ENCODE assay signal across 17 cellular contexts in genomic region chr15:77480859-77481258, GRCh38.
DNase-seq lines count a peak whose midpoint lies in the region; ATAC-seq and TF ChIP-seq lines count a peak whose summit lies in the region.
"Had no signal": no experiment of that assay in that cellular context is flagged by ENCODE, and none has a peak within 500 bp of the region (broad histone marks: within the 10 kb centered on the region; RNA-seq: fewer than 3 reads in every experiment).

No MANE protein-coding gene starts in this region.

- H3K4me3 ChIP-seq in right atrium auricular region: no peak overlapping the region
- H3K4me3 ChIP-seq in gastrocnemius medialis: no peak overlapping the region
- H3K4me3 ChIP-seq in H7 (ENCODE audit: insufficient read depth, low read depth, low read length): no peak overlapping the region

- TF ChIP-seq POLR2A in gastrocnemius medialis (IDR thresholded peaks at IDR 0.05): no peak

- H3K27me3 ChIP-seq in right atrium auricular region: no peaks in the 10 kb centered on the region
- no peaks in the 10 kb centered on the region for H3K27me3 ChIP-seq in gastrocnemius medialis
- no peaks in the 10 kb centered on the region for H3K27me3 ChIP-seq in H7 (ENCODE audit: control insufficient read depth, insufficient read depth, low read length)

- DNase-seq in right atrium auricular region (ENCODE audit: low spot score) (no peak), left ventricle myocardium superior (no peak), WTC11 (ENCODE audit: low spot score) (no peak), glutamatergic neuron (no peak), gastrocnemius medialis (no peak), H7 (no peak)
- DNase-seq: DMS 273 treated with DMSO at 0.1 percent for 48 hours, GDM1, HCEC 1CT, KBM-7, NCI-H1694 treated with DMSO at 0.1 percent for 48 hours, NCI-H2227 treated with DMSO at 0.1 percent for 48 hours, NCI-H510A treated with DMSO at 0.1 percent for 48 hours, SHP77 had no signal

- H3K27me3 Mint-ChIP-seq in WTC11 (ENCODE audit: low read depth) (no peaks in the 10 kb centered on the region), glutamatergic neuron (ENCODE audit: unreplicated experiment) (peaks cover 4% of the 10 kb centered on the region)

- H3K9me3 Mint-ChIP-seq in WTC11 (no peaks in the 10 kb centered on the region), glutamatergic neuron (ENCODE audit: unreplicated experiment) (no peaks in the 10 kb centered on the region)
- H3K9me3 Mint-ChIP-seq: CD14-positive monocyte had no signal

- POLR2A ChIA-PET in WTC11 (lab: Charles Lee): interaction anchor here (0.6 kb wide), 1 partner anchor 668 kb away, joined by 4 read pairs; no protein-coding TSS in a partner anchor

- ATAC-seq in left ventricle myocardium superior (no peak), WTC11 (no peak), gastrocnemius medialis (peak in 1 of 2 donors; percentile 23), HG03025 (IDR thresholded peaks at IDR 0.05; ENCODE audit: low FRiP score, unreplicated experiment) (no peak), HG03520 (IDR thresholded peaks at IDR 0.05; ENCODE audit: unreplicated experiment) (no peak)

- H3K36me3 ChIP-seq in right atrium auricular region (peaks cover 48% of the 10 kb centered on the region), gastrocnemius medialis (peaks cover 0 to 33% of the 10 kb centered on the region in 2 donors), H7 (replicated peaks; ENCODE audit: control insufficient read depth, insufficient read depth, low read length) (peaks cover 8% of the 10 kb centered on the region)

- H3K27ac Mint-ChIP-seq in WTC11 (0 out of 2 replicates have a peak overlapping the region, but pooled peaks have one; percentile 50), glutamatergic neuron (ENCODE audit: unreplicated experiment) (peak overlapping the region; percentile 83)
- H3K27ac Mint-ChIP-seq: CD14-positive monocyte had no signal

- intact Hi-C loops in left ventricle myocardium superior (cut with micrococcal nuclease) (no loop called here), gastrocnemius medialis (cut with DNase I; ENCODE audit: low total_unique reads) (no loop called here)

- TF ChIP-seq CTCF in right atrium auricular region (IDR thresholded peaks at IDR 0.05): no peak
- no peak for TF ChIP-seq CTCF in WTC11 (IDR thresholded peaks at IDR 0.05)
- no peak for TF ChIP-seq CTCF in glutamatergic neuron (IDR thresholded peaks at IDR 0.05; ENCODE audit: partially characterized antibody, unreplicated experiment)
- TF ChIP-seq CTCF in gastrocnemius medialis (IDR thresholded peaks at IDR 0.05 in 4 of 5, conservative IDR thresholded peaks at IDR 0.05 in 1 of 5): no peak

- H3K27ac ChIP-seq in right atrium auricular region (peak overlapping the region; percentile 56 to 82), gastrocnemius medialis (peak overlapping the region; percentile 34 to 62 (median 46))

- H3K4me1 ChIP-seq in right atrium auricular region: peaks cover 0 to 47% of the 10 kb centered on the region in 2 donors
- peaks cover 19 to 24% of the 10 kb centered on the region in 2 donors for H3K4me1 ChIP-seq in gastrocnemius medialis

- in situ Hi-C loops in gastrocnemius medialis (cut with MboI; ENCODE audit: low sequenced_read_pairs in 4 of 4): no loop called here

- CTCF ChIA-PET in WTC11 (lab: Charles Lee): interaction anchor here (1.0 to 4.7 kb wide), 2 partner anchors 62 to 63 kb away, joined by 3 to 28 read pairs; no protein-coding TSS in a partner anchor

- no peaks in the 10 kb centered on the region for H3K9me3 ChIP-seq in right atrium auricular region
- no peaks in the 10 kb centered on the region for H3K9me3 ChIP-seq in gastrocnemius medialis

- peaks cover 61% of the 10 kb centered on the region for H3K4me1 Mint-ChIP-seq in WTC11
- H3K4me1 Mint-ChIP-seq in glutamatergic neuron (ENCODE audit: low read depth, unreplicated experiment): peaks cover 33% of the 10 kb centered on the region

- H3K4me3 Mint-ChIP-seq in WTC11: no peak overlapping the region
- H3K4me3 Mint-ChIP-seq in glutamatergic neuron (ENCODE audit: unreplicated experiment): no peak overlapping the region
- H3K4me3 Mint-ChIP-seq: CD14-positive monocyte had no signal

- H3K36me3 Mint-ChIP-seq in WTC11 (peaks cover 46% of the 10 kb centered on the region), glutamatergic neuron (ENCODE audit: unreplicated experiment) (no peaks in the 10 kb centered on the region)

TF ChIP-seq in WTC11, 78 proteins besides CTCF, POLR2A, EP300 and RAD21 (continues in another document):
- TF ChIP-seq ZNF423 (CRISPR knock-in tag; IDR thresholded peaks at IDR 0.05): no peak
- TF ChIP-seq RELA (CRISPR knock-in tag; IDR thresholded peaks at IDR 0.05; ENCODE audit: borderline replicate concordance): no peak
- no peak for TF ChIP-seq GABPB1 (CRISPR knock-in tag; IDR thresholded peaks at IDR 0.05)
- TF ChIP-seq ZNF671 (CRISPR knock-in tag; IDR thresholded peaks at IDR 0.05): no peak
- TF ChIP-seq FOXK1 (CRISPR knock-in tag; IDR thresholded peaks at IDR 0.05): no peak
- TF ChIP-seq ZBTB43 (CRISPR knock-in tag; IDR thresholded peaks at IDR 0.05): no peak
- no peak for TF ChIP-seq MYBL2 (CRISPR knock-in tag; IDR thresholded peaks at IDR 0.05)
- TF ChIP-seq ZNF219 (CRISPR knock-in tag; IDR thresholded peaks at IDR 0.05; ENCODE audit: borderline replicate concordance): no peak
- TF ChIP-seq NR2C2 (CRISPR knock-in tag; IDR thresholded peaks at IDR 0.05): no peak
- TF ChIP-seq PRDM15 (CRISPR knock-in tag; IDR thresholded peaks at IDR 0.05): no peak
- no peak for TF ChIP-seq OVOL2 (CRISPR knock-in tag; IDR thresholded peaks at IDR 0.05; ENCODE audit: borderline replicate concordance)
- no peak for TF ChIP-seq ZNF512 (CRISPR knock-in tag; IDR thresholded peaks at IDR 0.05; ENCODE audit: borderline replicate concordance)
- TF ChIP-seq E2F1 (CRISPR knock-in tag; IDR thresholded peaks at IDR 0.05): no peak
